Comparison of ENCODE assay signal across 1 cellular context in the genomic region with DNA sequence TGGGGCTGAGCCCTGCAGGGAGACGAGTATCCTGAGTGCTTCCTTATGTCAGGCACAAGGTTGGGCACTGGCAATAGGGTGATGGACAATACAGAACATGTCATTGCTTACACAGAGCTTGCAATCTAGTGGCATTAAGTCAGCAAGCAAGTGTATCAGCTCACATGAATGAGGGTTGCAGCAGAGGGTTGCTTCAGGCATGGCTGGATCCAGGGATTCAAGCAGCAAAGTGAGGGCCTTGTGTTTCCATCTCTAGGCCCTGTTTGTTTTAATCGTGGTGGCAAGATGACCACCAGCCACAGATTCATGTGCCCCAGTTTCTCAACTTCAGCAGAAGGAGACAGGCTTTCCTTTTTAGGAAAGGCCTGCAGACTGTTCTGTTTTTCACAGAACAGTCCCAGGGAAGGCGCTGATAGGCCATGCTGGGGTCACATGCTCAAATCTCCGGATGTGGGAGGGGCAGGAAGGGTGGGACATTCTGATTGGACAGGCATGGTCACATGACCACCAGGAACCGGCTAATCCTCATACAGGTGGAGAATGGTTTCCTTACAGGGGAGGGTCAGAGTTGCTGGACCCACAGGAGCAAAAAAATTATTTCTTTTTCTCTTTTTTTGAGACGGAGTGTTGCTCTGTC.
TF ChIP-seq lines count a peak whose summit lies in the region.

No MANE protein-coding gene starts in this region.

TF ChIP-seq in endothelial cell of umbilical vein, 7 proteins besides CTCF, POLR2A, EP300 and RAD21:
- TF ChIP-seq MYC (IDR thresholded peaks at IDR 0.05; ENCODE audit: low read depth, low read length) (no peak), GATA2 (IDR thresholded peaks at IDR 0.05; ENCODE audit: insufficient read depth, insufficient read length, low read depth, low read length) (no peak), EZH2 (IDR thresholded peaks at IDR 0.05; ENCODE audit: borderline replicate concordance, low read depth, low read length, severe bottlenecking) (no peak)
- TF ChIP-seq, protein P1, sequence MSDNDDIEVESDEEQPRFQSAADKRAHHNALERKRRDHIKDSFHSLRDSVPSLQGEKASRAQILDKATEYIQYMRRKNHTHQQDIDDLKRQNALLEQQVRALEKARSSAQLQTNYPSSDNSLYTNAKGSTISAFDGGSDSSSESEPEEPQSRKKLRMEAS (IDR thresholded peaks at IDR 0.05; ENCODE audit: insufficient read depth, insufficient read length), result no peak
